Comparison of ENCODE assay signal across 1 cellular context in genomic region chr3:179032454-179033303, GRCh38.
A peak's percentile ranks its signal among the peaks of the same experiment; 100 is the strongest.
TF ChIP-seq lines count a peak whose summit lies in the region.
"Not testable (repeated sequence)": the region's sequence is repeated elsewhere in the genome, so short reads cannot be mapped to it uniquely, and the experiment has no call there.

No MANE protein-coding gene starts in this region.

TF ChIP-seq in K562, 482 proteins besides CTCF, POLR2A, EP300 and RAD21 (continued from another document and continues in another):
- TF ChIP-seq DDX20 (tag; IDR thresholded peaks at IDR 0.05; ENCODE audit: low read depth) (0 out of 2 replicates have a peak, but pooled peaks have one; percentile 66), TEAD1 (CRISPR knock-in tag; IDR thresholded peaks at IDR 0.05) (peak in 1 of 2 experiments; percentile 49; a peak in 1 of 4 replicates), DMBX1 (CRISPR knock-in tag; IDR thresholded peaks at IDR 0.05; ENCODE audit: borderline replicate concordance) (peak; percentile 94), ID3 (tag; IDR thresholded peaks at IDR 0.05) (peak; percentile 86), MAZ (CRISPR knock-in tag; conservative IDR thresholded peaks at IDR 0.05 in 1 of 2, IDR thresholded peaks at IDR 0.05 in 1 of 2) (peak in 1 of 2 experiments; percentile 84; a peak in 2 of 4 replicates), ATF1 (tag; IDR thresholded peaks at IDR 0.05) (0 out of 2 replicates have a peak, but pooled peaks have one; percentile 36), PYGO2 (tag; IDR thresholded peaks at IDR 0.05) (peak; percentile 41; the same call in 1 of the 2 replicates), HDAC8 (tag; IDR thresholded peaks at IDR 0.05) (peak; percentile 57; the same call in 1 of the 2 replicates), SMAD3 (CRISPR knock-in tag; conservative IDR thresholded peaks at IDR 0.05) (peak; percentile 71; the same call in 1 of the 2 replicates), PTRF (tag; IDR thresholded peaks at IDR 0.05) (peak; percentile 86), TSHZ1 (CRISPR knock-in tag; IDR thresholded peaks at IDR 0.05) (peak; percentile 74), ZBTB17 (CRISPR knock-in tag; IDR thresholded peaks at IDR 0.05) (peak; percentile 89), THRB (CRISPR knock-in tag; conservative IDR thresholded peaks at IDR 0.05) (0 out of 2 replicates have a peak, but pooled peaks have one; percentile 19), L3MBTL2 (IDR thresholded peaks at IDR 0.05) (peak; percentile 62; the same call in 1 of the 2 replicates), ZNF583 (CRISPR knock-in tag; IDR thresholded peaks at IDR 0.05) (peak; percentile 91), ZNF586 (CRISPR knock-in tag; conservative IDR thresholded peaks at IDR 0.05) (0 out of 2 replicates have a peak, but pooled peaks have one; percentile 34), ZNF41 (CRISPR knock-in tag; conservative IDR thresholded peaks at IDR 0.05) (peak; percentile 67; the same call in 1 of the 2 replicates), ZNF134 (CRISPR knock-in tag; conservative IDR thresholded peaks at IDR 0.05) (peak; percentile 36; the same call in 1 of the 2 replicates), ZNF239 (CRISPR knock-in tag; IDR thresholded peaks at IDR 0.05) (peak; percentile 48), TAF7 (tag; IDR thresholded peaks at IDR 0.05) (0 out of 2 replicates have a peak, but pooled peaks have one; percentile 26), NFIC (IDR thresholded peaks at IDR 0.05) (0 out of 2 replicates have a peak, but pooled peaks have one; percentile 11), PTTG1 (tag; IDR thresholded peaks at IDR 0.05; ENCODE audit: low read depth) (peak; percentile 69; the same call in 1 of the 2 replicates), E2F3 (CRISPR knock-in tag; IDR thresholded peaks at IDR 0.05) (peak; percentile 40; the same call in 1 of the 2 replicates), ZBTB9 (CRISPR knock-in tag; IDR thresholded peaks at IDR 0.05) (peak; percentile 85; the same call in 1 of the 2 replicates), HIVEP1 (CRISPR knock-in tag; IDR thresholded peaks at IDR 0.05) (0 out of 2 replicates have a peak, but pooled peaks have one; percentile 17), NFE2L1 (tag; IDR thresholded peaks at IDR 0.05; ENCODE audit: borderline replicate concordance, low read depth) (peak; percentile 28; the same call in 1 of the 2 replicates), CUX1 (CRISPR knock-in tag; IDR thresholded peaks at IDR 0.05) (peak; percentile 61; the same call in 1 of the 2 replicates), NR2C1 (tag; IDR thresholded peaks at IDR 0.05) (peak; percentile 72), MEF2D (tag; conservative IDR thresholded peaks at IDR 0.05; ENCODE audit: low read depth) (peak; percentile 68; the same call in 1 of the 2 replicates), ZNF589 (CRISPR knock-in tag; IDR thresholded peaks at IDR 0.05; ENCODE audit: low read depth) (0 out of 2 replicates have a peak, but pooled peaks have one; percentile 46), ZNF592 (IDR thresholded peaks at IDR 0.05) (peak; percentile 99), GTF2A2 (tag; IDR thresholded peaks at IDR 0.05) (0 out of 2 replicates have a peak, but pooled peaks have one; percentile 37), IRF9 (tag; IDR thresholded peaks at IDR 0.05) (peak; percentile 78; the same call in 1 of the 2 replicates), MYC (CRISPR knock-in tag; IDR thresholded peaks at IDR 0.05; ENCODE audit: borderline replicate concordance, low read depth) (peak; percentile 67; the same call in 1 of the 2 replicates), ATF4 (CRISPR knock-in tag; IDR thresholded peaks at IDR 0.05) (peak; percentile 75), TCFL5 (CRISPR knock-in tag; conservative IDR thresholded peaks at IDR 0.05) (0 out of 2 replicates have a peak, but pooled peaks have one; percentile 41), ZBTB12 (CRISPR knock-in tag; IDR thresholded peaks at IDR 0.05) (0 out of 2 replicates have a peak, but pooled peaks have one; percentile 35), POLR2G (IDR thresholded peaks at IDR 0.05; ENCODE audit: low read depth, low read length) (peak; percentile 51)
- TF ChIP-seq ID3 (CRISPR knock-in tag; IDR thresholded peaks at IDR 0.05); ATF1 (CRISPR knock-in tag; IDR thresholded peaks at IDR 0.05); NR2C1 (IDR thresholded peaks at IDR 0.05); MYC (IDR thresholded peaks at IDR 0.05; ENCODE audit: low read depth, low read length): not testable (repeated sequence)
